9 cellular contexts compared by ENCODE assay signal in genomic region chr2:10412380-10412779, GRCh38. TPM values are rescaled to one million over a fixed set of nuclear protein-coding genes. Genes with fewer than 3 reads are reported as not detected.
DNase-seq lines count a peak whose midpoint lies in the region; ATAC-seq and TF ChIP-seq lines count a peak whose summit lies in the region.
"Had no signal": no experiment of that assay in that cellular context is flagged by ENCODE, and none has a peak within 500 bp of the region (broad histone marks: within the 10 kb centered on the region; RNA-seq: fewer than 3 reads in every experiment).

No MANE protein-coding gene starts in this region.

- H3K27ac ChIP-seq in WERI-Rb-1 = no peak overlapping the region
- H3K27ac ChIP-seq in aorta (ENCODE audit: low read depth in 1 of 2, low read length in 2 of 2) = no peak overlapping the region
- H3K27ac ChIP-seq: C4-2B had no signal

- peaks cover 5% of the 10 kb centered on the region for H3K9me3 ChIP-seq in WERI-Rb-1 (ENCODE audit: severe bottlenecking)
- H3K9me3 ChIP-seq in aorta (ENCODE audit: control insufficient read depth, low read length) = no peaks in the 10 kb centered on the region

- no peaks in the 10 kb centered on the region; the same call in 1 of the 2 replicates for H3K36me3 ChIP-seq in WERI-Rb-1
- no peaks in the 10 kb centered on the region for H3K36me3 ChIP-seq in aorta (ENCODE audit: control insufficient read depth in 1 of 2, insufficient read depth in 2 of 2, low read length in 1 of 2)

- DNase-seq in NCI-H748 (lab: John Stamatoyannopoulos, UW; ENCODE audit: unreplicated experiment) = peak; percentile 55
- no peak for DNase-seq in NCI-H748 treated with DMSO at 0.1 percent for 48 hours (lab: John Stamatoyannopoulos, UW)
- peak; percentile 78 for DNase-seq in WERI-Rb-1
- DNase-seq in lung microvascular endothelial cell (ENCODE audit: low read depth in 2 of 2) = peak; percentile 51 to 53
- no peak for DNase-seq in aorta
- DNase-seq in stimulated activated naive CD4-positive, alpha-beta T cell treated with Interleukin-2 at 50 U/mL for 16 hours (lab: John Stamatoyannopoulos, UW) = no peak

- H3K4me1 ChIP-seq in aorta (ENCODE audit: control insufficient read depth in 1 of 2, insufficient read depth in 2 of 2, low read length in 2 of 2) = no peaks in the 10 kb centered on the region

- intact Hi-C loops in aorta (cut with DNase I) = no loop called here

- ATAC-seq in HG03135 (IDR thresholded peaks at IDR 0.05; ENCODE audit: unreplicated experiment) = peak; percentile 21
- ATAC-seq in aorta (ENCODE audit: low FRiP score) = no peak
- ATAC-seq in HG02588 (IDR thresholded peaks at IDR 0.05; ENCODE audit: unreplicated experiment) = no peak

- no peak for TF ChIP-seq CTCF in WERI-Rb-1 (IDR thresholded peaks at IDR 0.05; ENCODE audit: low read depth, low read length)

- H3K4me3 ChIP-seq in WERI-Rb-1 (ENCODE audit: low read depth, low read length) = no peak overlapping the region
- no peak overlapping the region for H3K4me3 ChIP-seq in aorta (ENCODE audit: low read length in 2 of 2)

- WGBS in aorta, 2 donors = 94 to 99% methylated on average over 3 of the region's 3 CpGs

- H3K27me3 ChIP-seq in WERI-Rb-1 (ENCODE audit: insufficient read depth, low read depth, severe bottlenecking) (no peaks in the 10 kb centered on the region), aorta (ENCODE audit: control insufficient read depth in 1 of 2, insufficient read depth in 2 of 2, low read length in 1 of 2) (no peaks in the 10 kb centered on the region)

RNA-seq across cellular contexts. Expression of gene ODC1, which starts 35.7 kb away (rescaled TPM):
- total RNA-seq in lung microvascular endothelial cell = 35.5 and 47.3 TPM in 2 replicates
- 10 to 100 TPM; 21.3 to 46.1 TPM for total RNA-seq in aorta
- polyA plus RNA-seq in aorta = 10 to 100 TPM; 31.6 to 45.7 TPM

Comparison
In these comparisons a context has a peak if more than half of its experiments do, and no peak if none do; other contexts are left out.
1. DNase-seq: peak in NCI-H748 (single experiment), WERI-Rb-1 (single experiment) and lung microvascular endothelial cell (2 of 2); none in NCI-H748 treated with DMSO at 0.1 percent for 48 hours (single experiment), aorta (0 of 2) and stimulated activated naive CD4-positive, alpha-beta T cell treated with Interleukin-2 at 50 U/mL for 16 hours (single experiment).